ENCODE assay signal across 12 cellular contexts in genomic region chr9:87270241-87271234, GRCh38.
A peak's percentile ranks its signal among the peaks of the same experiment; 100 is the strongest.
DNase-seq lines count a peak whose midpoint lies in the region; ATAC-seq and TF ChIP-seq lines count a peak whose summit lies in the region.
"Had no signal": no experiment of that assay in that cellular context is flagged by ENCODE, and none has a peak within 500 bp of the region (broad histone marks: within the 10 kb centered on the region; RNA-seq: fewer than 3 reads in every experiment).

No MANE protein-coding gene starts in this region.

- ATAC-seq in left lobe of liver (peak; percentile 61), GM18505 (IDR thresholded peaks at IDR 0.05; ENCODE audit: unreplicated experiment) (no peak)
- ATAC-seq: activated T-helper 17 cell treated with anti-CD3 and anti-CD28 coated beads, Interleukin-2, amount 50 U/mL, for 72 hours had no signal

- no peak for TF ChIP-seq CTCF in choroid plexus epithelial cell (conservative IDR thresholded peaks at IDR 0.05; ENCODE audit: low read depth, low read length)
- no peak for TF ChIP-seq CTCF in testis (IDR thresholded peaks at IDR 0.05)
- no peak for TF ChIP-seq CTCF in transverse colon (IDR thresholded peaks at IDR 0.05)

- intact Hi-C loops in testis (cut with DNase I; ENCODE audit: low total_unique reads): no loop called here
- intact Hi-C loops in transverse colon (cut with DNase I; ENCODE audit: low total_unique reads): no loop called here

- no peaks in the 10 kb centered on the region for H3K36me3 ChIP-seq in testis (ENCODE audit: low read depth, missing control alignments)
- H3K36me3 ChIP-seq in transverse colon: no peaks in the 10 kb centered on the region

- TF ChIP-seq POLR2A in testis (IDR thresholded peaks at IDR 0.05) (no peak), GM18505 (IDR thresholded peaks at IDR 0.05; ENCODE audit: borderline replicate concordance, extremely low read depth, insufficient read depth, insufficient read length) (no peak), transverse colon (IDR thresholded peaks at IDR 0.05) (no peak)

- H3K27me3 ChIP-seq in testis (no peaks in the 10 kb centered on the region), transverse colon (no peaks in the 10 kb centered on the region)

- peak overlapping the region; percentile 20 for H3K4me3 ChIP-seq in choroid plexus epithelial cell (ENCODE audit: low read depth, low read length)
- no peak overlapping the region for H3K4me3 ChIP-seq in testis
- H3K4me3 ChIP-seq in transverse colon: no peak overlapping the region

- H3K9me3 ChIP-seq in testis (no peaks in the 10 kb centered on the region), transverse colon (no peaks in the 10 kb centered on the region)

- no peak for TF ChIP-seq EP300 in transverse colon (IDR thresholded peaks at IDR 0.05; ENCODE audit: low read depth)

- in situ Hi-C loops in G401 (cut with HindIII; ENCODE audit: low sequenced_read_pairs): no loop called here
- in situ Hi-C loops in transverse colon (cut with MboI; ENCODE audit: low pct_ligation_motif_present in 1 of 4, low pct_unique_long_range_greater_than_20kb in 1 of 4, low sequenced_read_pairs in 3 of 4): no loop called here

- WGBS in testis, 2 donors: 40 to 48% methylated on average over 19 to 24 of the region's 24 CpGs
- 43 to 88% methylated on average over 6 to 24 of the region's 24 CpGs for WGBS in transverse colon (ENCODE audit: low coverage in 1 of 2), 2 donors

- peak; percentile 99 for DNase-seq in LHCN-M2 (ENCODE audit: low read depth)
- DNase-seq in choroid plexus epithelial cell (ENCODE audit: low read depth): peak; percentile 85
- DNase-seq in left lobe of liver (ENCODE audit: low spot score): no peak
- DNase-seq in testis: peak; percentile 65
- DNase-seq in G401 (ENCODE audit: low spot score): no peak
- DNase-seq in stimulated activated naive CD4-positive, alpha-beta T cell (lab: John Stamatoyannopoulos, UW): no peak
- no peak for DNase-seq in transverse colon
- DNase-seq: NCI-H2171, T-helper 9 cell had no signal

- peak overlapping the region in 1 of 2 donors; percentile 37 for H3K27ac ChIP-seq in testis
- H3K27ac ChIP-seq in transverse colon: no peak overlapping the region
- H3K27ac ChIP-seq: epithelial cell of prostate had no signal

- H3K4me1 ChIP-seq in testis (peaks cover 6% of the 10 kb centered on the region), transverse colon (no peaks in the 10 kb centered on the region)

Comparison
In these comparisons a context has a peak if more than half of its experiments do, and no peak if none do; other contexts are left out.
1. DNase-seq: peak in LHCN-M2 (single experiment), choroid plexus epithelial cell (single experiment) and testis (single experiment); none in left lobe of liver (single experiment), G401 (single experiment), stimulated activated naive CD4-positive, alpha-beta T cell (0 of 6) and transverse colon (single experiment).